12 cellular contexts compared by ENCODE assay signal in the genomic region with DNA sequence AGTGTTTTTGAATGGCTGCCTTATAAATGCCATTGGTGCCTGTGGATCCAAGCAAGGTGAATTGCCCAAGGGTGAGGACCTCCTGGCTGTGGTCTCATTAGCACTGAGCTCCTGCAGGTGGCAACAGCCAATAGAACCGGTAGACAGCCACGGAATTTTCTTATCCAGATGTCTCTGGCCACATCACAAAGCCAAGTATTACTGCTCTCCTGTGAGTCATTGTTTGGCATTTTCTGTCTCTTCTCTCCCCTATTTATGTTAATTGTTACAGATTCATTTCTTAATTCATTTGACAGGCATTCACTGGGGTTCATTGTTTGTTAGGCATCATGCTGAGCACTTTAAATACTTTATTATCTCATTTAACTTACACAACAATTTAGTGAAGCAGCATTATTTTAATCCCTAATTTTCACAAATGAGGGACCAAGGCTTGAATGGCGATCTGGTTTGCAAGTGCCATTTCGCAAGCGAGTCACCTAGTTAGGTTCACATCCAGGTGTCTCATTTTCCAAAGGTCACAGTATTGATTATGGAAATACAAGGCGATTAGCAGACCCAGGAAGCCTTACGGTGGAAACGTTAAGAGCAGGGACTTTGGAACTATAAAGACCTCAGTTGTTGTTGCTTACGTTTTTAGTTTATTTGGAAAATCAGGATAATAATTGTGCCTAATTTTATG. TPM values are rescaled to one million over a fixed set of nuclear protein-coding genes. Genes with fewer than 3 reads are reported as not detected.
DNase-seq lines count a peak whose midpoint lies in the region; ATAC-seq and TF ChIP-seq lines count a peak whose summit lies in the region.
"Had no signal": no experiment of that assay in that cellular context is flagged by ENCODE, and none has a peak within 500 bp of the region (broad histone marks: within the 10 kb centered on the region; RNA-seq: fewer than 3 reads in every experiment).

No MANE protein-coding gene starts in this region.

- TF ChIP-seq CTCF in body of pancreas (IDR thresholded peaks at IDR 0.05), result no peak

- no peaks in the 10 kb centered on the region for H3K27me3 ChIP-seq in body of pancreas

- no peak for ATAC-seq in body of pancreas
- ATAC-seq in HG03196 (IDR thresholded peaks at IDR 0.05; ENCODE audit: unreplicated experiment), result no peak

- H3K4me1 ChIP-seq in body of pancreas, result no peaks in the 10 kb centered on the region

- H3K9me3 ChIP-seq in body of pancreas, result no peaks in the 10 kb centered on the region

- H3K4me3 ChIP-seq in body of pancreas, result no peak overlapping the region

- H3K27ac ChIP-seq in body of pancreas, result no peak overlapping the region

- peak; percentile 50 for DNase-seq in AG08395 (ENCODE audit: low spot score)
- peak; percentile 23 for DNase-seq in HT-29 (ENCODE audit: low spot score)
- peak; percentile 99 for DNase-seq in SW480 (ENCODE audit: low spot score)
- DNase-seq in iPS DF 19.7 (ENCODE audit: low read depth, low spot score), result peak; percentile 95
- DNase-seq in body of pancreas, result no peak
- no peak for DNase-seq in NCI-H2029 (lab: John Stamatoyannopoulos, UW)
- no peak for DNase-seq in stimulated activated CD4-positive, alpha-beta T cell treated with anti-CD3 and anti-CD28 coated beads, Interleukin-2, amount 100 ng/mL, for 48 hours
- DNase-seq: activated CD8-positive, alpha-beta memory T cell treated with anti-CD3 and anti-CD28 coated beads, Interleukin-2, amount 50 U/mL, for 48 hours; head of caudate nucleus; naive thymus-derived CD4-positive, alpha-beta T cell; T1000 had no signal

- H3K36me3 ChIP-seq in body of pancreas (replicated peaks in 1 of 2; ENCODE audit: insufficient read depth in 1 of 2, low read depth in 2 of 2), result no peaks in the 10 kb centered on the region

- WGBS in body of pancreas, 2 donors, result 37 to 41% methylated on average over 9 of the region's 9 CpGs

- no peak for TF ChIP-seq POLR2A in body of pancreas (IDR thresholded peaks at IDR 0.05)

- intact Hi-C loops in body of pancreas (cut with DNase I), result no loop called here

RNA-seq across cellular contexts. Expression of a gene that starts 58.2 kb away (rescaled TPM):
- 0.81 and 2.3 TPM in 2 replicates for total RNA-seq in HT-29 (2014; rRNA removed; shearing (Covaris generic))
- 10 to 100 TPM in 1 of 2 donors, 1 to 10 TPM in 1; 6.5 to 10.5 TPM for total RNA-seq in body of pancreas

Comparison
In these comparisons a context has a peak if more than half of its experiments do, and no peak if none do; other contexts are left out.
1. DNase-seq: peak in AG08395 (single experiment), HT-29 (single experiment), SW480 (single experiment) and iPS DF 19.7 (single experiment); none in body of pancreas (0 of 4), NCI-H2029 (single experiment) and stimulated activated CD4-positive, alpha-beta T cell treated with anti-CD3 and anti-CD28 coated beads, Interleukin-2, amount 100 ng/mL, for 48 hours (0 of 2).